Comparison of ENCODE assay signal across 9 cellular contexts in genomic region chr20:29689411-29690225, GRCh38.
DNase-seq lines count a peak whose midpoint lies in the region; ATAC-seq, FAIRE-seq and TF ChIP-seq lines count a peak whose summit lies in the region.
"Had no signal": no experiment of that assay in that cellular context is flagged by ENCODE, and none has a peak within 500 bp of the region (broad histone marks: within the 10 kb centered on the region; RNA-seq: fewer than 3 reads in every experiment).

No MANE protein-coding gene starts in this region.

- no peaks in the 10 kb centered on the region for H4K20me1 ChIP-seq in DND-41 (ENCODE audit: insufficient read depth, low read length)

- no peaks in the 10 kb centered on the region for H3K27me3 ChIP-seq in DND-41 (ENCODE audit: insufficient read depth, low read length, poor library complexity)
- H3K27me3 ChIP-seq in pancreas = no peaks in the 10 kb centered on the region

- FAIRE-seq in pancreas (lab: Jason Lieb, UNC) = no peak

- TF ChIP-seq CTCF in DND-41 (IDR thresholded peaks at IDR 0.05; ENCODE audit: borderline replicate concordance, extremely low read depth, low read length, poor library complexity, severe bottlenecking) (no peak), pancreas (IDR thresholded peaks at IDR 0.05) (no peak)

- ATAC-seq in DND-41 (ENCODE audit: insufficient read depth, low read depth) = peak; percentile 98
- peak in 2 of 4 donors; percentile 29 to 55 for ATAC-seq in pancreas

- peak overlapping the region in 1 of 2 experiments; percentile 52; a peak in 3 of 4 replicates for H3K4me3 ChIP-seq in DND-41 (ENCODE audit: low read depth in 1 of 2, low read length in 2 of 2)
- peak overlapping the region in 1 of 4 donors; percentile 12 for H3K4me3 ChIP-seq in pancreas

- H3K36me3 ChIP-seq in DND-41 (ENCODE audit: insufficient read depth, low read length) = no peaks in the 10 kb centered on the region
- H3K36me3 ChIP-seq in pancreas = no peaks in the 10 kb centered on the region

- H3K9ac ChIP-seq in DND-41 (ENCODE audit: low read depth, low read length) = peak overlapping the region; percentile 35

- peak; percentile 84 for DNase-seq in DND-41
- DNase-seq in NCI-H2081 (lab: John Stamatoyannopoulos, UW) = peak; percentile 66 to 74
- peak; percentile 66 for DNase-seq in activated CD8-positive, alpha-beta memory T cell treated with anti-CD3 and anti-CD28 coated beads, Interleukin-2, amount 50 U/mL, for 48 hours
- DNase-seq in pancreas = peak in 4 of 6 donors; percentile 5 to 63 (median 42)
- no peak for DNase-seq in HUDEP-2 (lab: John Stamatoyannopoulos, UW; ENCODE audit: unreplicated experiment in 76 of 76)
- no peak for DNase-seq in Kasumi-1 (lab: John Stamatoyannopoulos, UW)
- DNase-seq in amniotic stem cell (lab: John Stamatoyannopoulos, UW) = no peak
- no peak for DNase-seq in A172 (ENCODE audit: low spot score)
- DNase-seq: foreskin melanocyte had no signal

- 27 to 53% methylated on average over 47 to 48 of the region's 48 CpGs for WGBS in pancreas, 2 donors

- H3K79me2 ChIP-seq in DND-41 (ENCODE audit: insufficient read depth, low read length) = no peaks in the 10 kb centered on the region

- H3K9me3 ChIP-seq in DND-41 (ENCODE audit: insufficient read depth, low read length, severe bottlenecking) (peaks cover 3% of the 10 kb centered on the region), pancreas (no peaks in the 10 kb centered on the region)

- intact Hi-C loops in pancreas (cut with DNase I) = no loop called here

- H3K4me2 ChIP-seq in DND-41 (ENCODE audit: insufficient read depth, low read length) = peak overlapping the region; percentile 54

- H3K4me1 ChIP-seq in DND-41 (ENCODE audit: insufficient read depth, low read length) (peaks cover 16% of the 10 kb centered on the region), pancreas (no peaks in the 10 kb centered on the region)

- H3K27ac ChIP-seq in DND-41 (ENCODE audit: low read length) = peak overlapping the region; percentile 40
- H3K27ac ChIP-seq in pancreas = no peak overlapping the region

- H2AFZ ChIP-seq in DND-41 (ENCODE audit: low read depth, low read length) = peak overlapping the region; percentile 54

Comparison
In these comparisons a context has a peak if more than half of its experiments do, and no peak if none do; other contexts are left out.
1. DNase-seq: peak in DND-41 (single experiment), NCI-H2081 (2 of 2), activated CD8-positive, alpha-beta memory T cell treated with anti-CD3 and anti-CD28 coated beads, Interleukin-2, amount 50 U/mL, for 48 hours (single experiment) and pancreas (4 of 6); none in HUDEP-2 (0 of 76), Kasumi-1 (0 of 2), amniotic stem cell (single experiment) and A172 (single experiment).